25 cellular contexts compared by ENCODE assay signal in the genomic region with DNA sequence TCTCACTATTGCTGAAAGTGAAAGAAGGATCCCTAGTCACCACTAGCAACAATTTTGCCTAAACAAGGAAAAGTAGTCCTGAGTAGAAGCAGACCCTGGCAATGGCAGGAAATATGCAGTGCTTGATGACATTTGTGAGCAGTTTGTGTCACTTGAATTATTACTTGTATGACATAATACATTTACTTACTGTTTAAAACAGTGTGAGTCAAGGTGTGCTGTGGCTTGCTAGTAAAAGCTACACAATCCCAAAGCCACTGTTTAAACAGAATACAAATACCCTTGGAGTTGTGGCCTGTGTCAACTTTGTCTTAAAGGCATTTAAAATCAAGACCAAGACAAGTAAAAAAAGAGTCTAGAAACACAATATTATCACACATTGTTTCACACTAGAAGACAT.
A peak's percentile ranks its signal among the peaks of the same experiment; 100 is the strongest.
DNase-seq lines count a peak whose midpoint lies in the region; ATAC-seq and TF ChIP-seq lines count a peak whose summit lies in the region.
"Had no signal": no experiment of that assay in that cellular context is flagged by ENCODE, and none has a peak within 500 bp of the region (broad histone marks: within the 10 kb centered on the region; RNA-seq: fewer than 3 reads in every experiment).

No MANE protein-coding gene starts in this region.

- H3K79me2 ChIP-seq in PC-3 (ENCODE audit: low read length): no peaks in the 10 kb centered on the region

- DNase-seq in NCI-H2029 (lab: John Stamatoyannopoulos, UW) (peak; percentile 13), NCI-H2029 treated with DMSO at 0.1 percent for 48 hours (lab: John Stamatoyannopoulos, UW) (no peak), PC-3 (peak; percentile 70), neural crest cell (ENCODE audit: low read depth, low spot score) (no peak), globus pallidus (ENCODE audit: low spot score) (no peak)
- DNase-seq in activated CD8-positive, alpha-beta memory T cell treated with anti-CD3 and anti-CD28 coated beads, Interleukin-2, amount 50 U/mL, for 4 hours: no peak
- no peak for DNase-seq in effector memory CD8-positive, alpha-beta T cell
- DNase-seq: 8988T; ACHN; BE2C; CD8-positive, alpha-beta memory T cell; DMS 273 treated with DMSO at 0.1 percent for 48 hours; DND-41; GM23248; H9; MM.1S; NCI-H2081; NCI-H2227 treated with DMSO at 0.1 percent for 48 hours; NCI-H526 treated with DMSO at 0.1 percent for 48 hours; Peyer's patch had no signal

- no peaks in the 10 kb centered on the region for H3F3A ChIP-seq in PC-3 (ENCODE audit: low read length, unreplicated experiment)

- H3K4me3 Mint-ChIP-seq in neural crest cell: peak overlapping the region; percentile 7
- no peak overlapping the region for H3K4me3 Mint-ChIP-seq in effector memory CD8-positive, alpha-beta T cell
- H3K4me3 Mint-ChIP-seq: CD14-positive monocyte; CD8-positive, alpha-beta memory T cell; H9; IgD-negative memory B cell had no signal

- intact Hi-C loops in PC-3 (cut with micrococcal nuclease): loop anchor here (1.0 to 5.0 kb wide), 2 partner anchors 25 to 40 kb away; no protein-coding TSS in a partner anchor

- no peaks in the 10 kb centered on the region for H3K9me3 ChIP-seq in PC-3 (ENCODE audit: low read length)
- H3K9me3 ChIP-seq: BE2C, Peyer's patch, SJSA1 had no signal

- peaks cover 5% of the 10 kb centered on the region for H3K9me3 Mint-ChIP-seq in neural crest cell
- H3K9me3 Mint-ChIP-seq in effector memory CD8-positive, alpha-beta T cell: peaks cover 3 to 4% of the 10 kb centered on the region in 2 donors
- H3K9me3 Mint-ChIP-seq: CD14-positive monocyte, H9 had no signal

- peak overlapping the region; percentile 35 for H3K27ac ChIP-seq in PC-3 (ENCODE audit: low read length)
- H3K27ac ChIP-seq: GM23248, KMS-11, SJSA1 had no signal

- no peaks in the 10 kb centered on the region for H3K27me3 Mint-ChIP-seq in neural crest cell (ENCODE audit: low read depth)
- no peaks in the 10 kb centered on the region for H3K27me3 Mint-ChIP-seq in effector memory CD8-positive, alpha-beta T cell
- H3K27me3 Mint-ChIP-seq: CD8-positive, alpha-beta memory T cell; IgD-negative memory B cell had no signal

- H3K9me2 ChIP-seq in PC-3 (replicated peaks; ENCODE audit: low read length): no peaks in the 10 kb centered on the region

- H2AFZ ChIP-seq in PC-3 (ENCODE audit: low read length): no peak overlapping the region
- H2AFZ ChIP-seq: GM23248 had no signal

- peak; percentile 77 for ATAC-seq in PC-3
- peak; percentile 51 for ATAC-seq in esophagus mucosa
- no peak for ATAC-seq in effector memory CD8-positive, alpha-beta T cell (replicated peaks)

- no peak for TF ChIP-seq CTCF in PC-3 (conservative IDR thresholded peaks at IDR 0.05; ENCODE audit: low read depth, low read length)
- no peak for TF ChIP-seq CTCF in neural crest cell (conservative IDR thresholded peaks at IDR 0.05)

- no peak overlapping the region for H3K27ac Mint-ChIP-seq in neural crest cell (ENCODE audit: unreplicated experiment)
- H3K27ac Mint-ChIP-seq in effector memory CD8-positive, alpha-beta T cell: no peak overlapping the region
- H3K27ac Mint-ChIP-seq: CD14-positive monocyte; CD8-positive, alpha-beta memory T cell; H9; IgD-negative memory B cell had no signal

- peaks cover 44% of the 10 kb centered on the region for H3K4me1 Mint-ChIP-seq in neural crest cell
- H3K4me1 Mint-ChIP-seq in effector memory CD8-positive, alpha-beta T cell (ENCODE audit: low read depth in 2 of 2): no peaks in the 10 kb centered on the region
- H3K4me1 Mint-ChIP-seq: CD14-positive monocyte; CD8-positive, alpha-beta memory T cell; IgD-negative memory B cell had no signal

- peaks cover 13% of the 10 kb centered on the region for H3K36me3 Mint-ChIP-seq in neural crest cell (ENCODE audit: low read depth)
- H3K36me3 Mint-ChIP-seq in effector memory CD8-positive, alpha-beta T cell (ENCODE audit: insufficient read depth): no peaks in the 10 kb centered on the region
- H3K36me3 Mint-ChIP-seq: CD14-positive monocyte; CD8-positive, alpha-beta memory T cell; IgD-negative memory B cell had no signal

- CTCF ChIA-PET in PC-3 (lab: Charles Lee): interaction anchor here (1.0 kb wide), 1 partner anchor 346 kb away, joined by 3 read pairs; no protein-coding TSS in a partner anchor

- no peak overlapping the region for H3K9ac ChIP-seq in PC-3 (ENCODE audit: low read length)
- H3K9ac ChIP-seq: GM23248, KMS-11 had no signal

- peaks cover 38% of the 10 kb centered on the region for H3K4me1 ChIP-seq in PC-3 (ENCODE audit: insufficient read depth, low read length)
- H3K4me1 ChIP-seq: BE2C had no signal

- H4K20me1 ChIP-seq in PC-3 (ENCODE audit: low read length): no peaks in the 10 kb centered on the region

- H3K27me3 ChIP-seq in PC-3 (ENCODE audit: low read length): no peaks in the 10 kb centered on the region
- H3K27me3 ChIP-seq: BE2C, Peyer's patch, SJSA1 had no signal

- peak overlapping the region; percentile 28 for H3K4me2 ChIP-seq in PC-3 (ENCODE audit: low read length)
- H3K4me2 ChIP-seq: KMS-11 had no signal

- no TSS peak for BruUV-seq in PC-3 (replicated peaks; lab: Mats Ljungman, UMichigan)

- POLR2A ChIA-PET in PC-3 (lab: Charles Lee; ENCODE audit: unreplicated experiment): no interaction called here

- H3K4me3 ChIP-seq in PC-3 (ENCODE audit: low read length): no peak overlapping the region
- H3K4me3 ChIP-seq: GM23248, Peyer's patch, SJSA1 had no signal

- H3K36me3 ChIP-seq in PC-3 (ENCODE audit: low read depth, low read length): no peaks in the 10 kb centered on the region
- H3K36me3 ChIP-seq: BE2C, Peyer's patch, SJSA1 had no signal

Comparison
In these comparisons a context has a peak if more than half of its experiments do, and no peak if none do; other contexts are left out.
1. DNase-seq: peak in NCI-H2029 (single experiment) and PC-3 (single experiment); none in NCI-H2029 treated with DMSO at 0.1 percent for 48 hours (single experiment), neural crest cell (single experiment), activated CD8-positive, alpha-beta memory T cell treated with anti-CD3 and anti-CD28 coated beads, Interleukin-2, amount 50 U/mL, for 4 hours (single experiment), globus pallidus (single experiment) and effector memory CD8-positive, alpha-beta T cell (0 of 3).